ENCODE assay signal across 13 cellular contexts in the genomic region with DNA sequence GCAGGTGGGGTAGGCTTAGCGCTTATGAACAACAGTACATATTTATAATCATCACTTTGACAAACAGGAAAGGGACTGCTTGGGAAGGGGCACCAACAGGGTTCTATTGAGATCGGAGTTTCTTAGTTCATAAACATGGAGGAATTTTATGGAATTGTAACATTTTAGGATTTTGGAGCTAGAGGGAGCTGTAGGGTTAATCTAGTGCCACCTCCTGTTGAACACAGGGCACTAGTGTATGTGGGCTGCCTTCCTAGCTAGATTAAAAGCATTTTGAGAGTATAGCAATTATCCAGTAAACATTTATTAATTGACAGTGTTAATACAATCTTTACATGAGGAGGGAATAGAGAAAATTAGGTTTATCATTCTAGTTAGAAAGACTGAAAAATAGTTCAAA. TPM values are rescaled to one million over a fixed set of nuclear protein-coding genes. Genes with fewer than 3 reads are reported as not detected.
A peak's percentile ranks its signal among the peaks of the same experiment; 100 is the strongest.
DNase-seq lines count a peak whose midpoint lies in the region; ATAC-seq and TF ChIP-seq lines count a peak whose summit lies in the region.
"Had no signal": no experiment of that assay in that cellular context is flagged by ENCODE, and none has a peak within 500 bp of the region (broad histone marks: within the 10 kb centered on the region; RNA-seq: fewer than 3 reads in every experiment).

No MANE protein-coding gene starts in this region.

- CTCF ChIA-PET in Panc1 (lab: Charles Lee), result interaction anchor here (0.6 to 1.4 kb wide), 6 partner anchors 9 to 1488 kb away, joined by 3 to 4 read pairs (median 3); no protein-coding TSS in a partner anchor
- CTCF ChIA-PET in activated CD4-positive, alpha-beta T cell treated with anti-CD3 and anti-CD28 coated beads, Interleukin-2, amount 10 ng/mL, durations not matched to agents 7 days and 5 days (lab: Charles Lee), result interaction anchor here (0.8 kb wide), 1 partner anchor 713 kb away, joined by 3 read pairs; no protein-coding TSS in a partner anchor

- H3K9me3 Mint-ChIP-seq in activated CD4-positive, alpha-beta T cell treated with anti-CD3 and anti-CD28 coated beads, Interleukin-2, amount 10 ng/mL, durations not matched to agents 7 days and 5 days, result no peaks in the 10 kb centered on the region

- no peaks in the 10 kb centered on the region for H3K36me3 Mint-ChIP-seq in activated CD4-positive, alpha-beta T cell treated with anti-CD3 and anti-CD28 coated beads, Interleukin-2, amount 10 ng/mL, durations not matched to agents 7 days and 5 days (ENCODE audit: low read depth)

- BruUV-seq in Panc1 (replicated peaks; lab: Mats Ljungman, UMichigan), result no TSS peak

- H3K27me3 Mint-ChIP-seq in activated CD4-positive, alpha-beta T cell treated with anti-CD3 and anti-CD28 coated beads, Interleukin-2, amount 10 ng/mL, durations not matched to agents 7 days and 5 days, result peaks cover 37% of the 10 kb centered on the region

- in situ Hi-C loops in Panc1 (cut with HindIII; ENCODE audit: low pct_unique_long_range_greater_than_20kb, low sequenced_read_pairs), result no loop called here

- DNase-seq in AG09309 (ENCODE audit: low read depth), result no peak
- DNase-seq in Panc1 (ENCODE audit: low read depth, low spot score), result no peak
- DNase-seq in fibroblast of peridontal ligament (ENCODE audit: extremely low read depth), result peak; percentile 10
- no peak for DNase-seq in posterior cingulate gyrus
- DNase-seq in DMS153 (lab: John Stamatoyannopoulos, UW), result no peak
- no peak for DNase-seq in SKM-1 (lab: John Stamatoyannopoulos, UW; ENCODE audit: unreplicated experiment)
- DNase-seq in activated CD4-positive, alpha-beta T cell treated with anti-CD3 and anti-CD28 coated beads, Interleukin-2, amount 10 ng/mL, durations not matched to agents 7 days and 5 days, result no peak
- DNase-seq: activated CD4-positive, CD25-positive, alpha-beta regulatory T cell treated with anti-CD3 and anti-CD28 coated beads, Interleukin-2, amount 50 U/mL, for 72 hours; GM23248; right lobe of liver; SHP77 treated with DMSO at 0.1 percent for 48 hours; uterus had no signal

- ATAC-seq in Panc1, result 0 out of 2 replicates have a peak, but pooled peaks have one; percentile 72

- TF ChIP-seq CTCF in AG09309 (IDR thresholded peaks at IDR 0.05; ENCODE audit: control insufficient read depth, insufficient read depth, low read depth, low read length, missing control alignments) (peak; percentile 36), GM12873 (IDR thresholded peaks at IDR 0.05; ENCODE audit: insufficient read depth, low read depth, low read length, missing control alignments) (peak; percentile 1), Panc1 (IDR thresholded peaks at IDR 0.05) (0 out of 2 replicates have a peak, but pooled peaks have one; percentile 0)

- no peaks in the 10 kb centered on the region for H3K4me1 Mint-ChIP-seq in activated CD4-positive, alpha-beta T cell treated with anti-CD3 and anti-CD28 coated beads, Interleukin-2, amount 10 ng/mL, durations not matched to agents 7 days and 5 days

- no peaks in the 10 kb centered on the region for H3K36me3 ChIP-seq in Panc1 (ENCODE audit: control insufficient read depth, insufficient read depth, low read length)
- H3K36me3 ChIP-seq: right lobe of liver, uterus had no signal

- no peak overlapping the region for H3K4me3 Mint-ChIP-seq in activated CD4-positive, alpha-beta T cell treated with anti-CD3 and anti-CD28 coated beads, Interleukin-2, amount 10 ng/mL, durations not matched to agents 7 days and 5 days

- H3K9me3 ChIP-seq in Panc1 (ENCODE audit: control insufficient read depth, insufficient read depth, low read depth, low read length), result no peaks in the 10 kb centered on the region
- H3K9me3 ChIP-seq: right lobe of liver, uterus had no signal

- no peak overlapping the region for H3K27ac ChIP-seq in Panc1 (ENCODE audit: low read length)
- H3K27ac ChIP-seq: GM23248, right lobe of liver, uterus had no signal

- intact Hi-C loops in Panc1 (cut with micrococcal nuclease; ENCODE audit: unreplicated experiment), result no loop called here
- intact Hi-C loops in posterior cingulate gyrus (cut with DNase I), result loop anchor here (5.0 kb wide), 1 partner anchor 321 kb away; the partner anchor contains the start of gene WIF1

- no peak overlapping the region for H3K27ac Mint-ChIP-seq in activated CD4-positive, alpha-beta T cell treated with anti-CD3 and anti-CD28 coated beads, Interleukin-2, amount 10 ng/mL, durations not matched to agents 7 days and 5 days

- peaks cover 12% of the 10 kb centered on the region; the same call in 1 of the 2 replicates for H3K4me1 ChIP-seq in Panc1 (ENCODE audit: control insufficient read depth, insufficient read depth, low read length)
- H3K4me1 ChIP-seq: uterus had no signal

- H3K27me3 ChIP-seq in Panc1 (ENCODE audit: control insufficient read depth, insufficient read depth, low read length), result no peaks in the 10 kb centered on the region
- H3K27me3 ChIP-seq: right lobe of liver, uterus had no signal

- H3K4me3 ChIP-seq in AG09309 (ENCODE audit: control insufficient read depth, low read depth, low read length) (no peak overlapping the region), Panc1 (ENCODE audit: low read depth in 2 of 2, low read length in 2 of 2) (no peak overlapping the region)
- H3K4me3 ChIP-seq: GM23248, right lobe of liver, uterus had no signal

- POLR2A ChIA-PET in Panc1 (lab: Charles Lee), result no interaction called here
- POLR2A ChIA-PET in activated CD4-positive, alpha-beta T cell treated with anti-CD3 and anti-CD28 coated beads, Interleukin-2, amount 10 ng/mL, durations not matched to agents 7 days and 5 days (lab: Charles Lee), result no interaction called here

RNA-seq across cellular contexts. Expression of gene TBC1D30, which starts 23.1 kb away (rescaled TPM):
- 8.9 TPM for total RNA-seq in Panc1 (2021; ENCODE audit: unreplicated experiment)
- polyA plus RNA-seq in Panc1 (2012; ENCODE audit: insufficient read length), result 3.3 TPM
- total RNA-seq in activated CD4-positive, alpha-beta T cell treated with anti-CD3 and anti-CD28 coated beads, Interleukin-2, amount 10 ng/mL, durations not matched to agents 7 days and 5 days, result under 1 TPM; 0.19 to 0.20 TPM
- total RNA-seq: GM23248 had no signal

RNA-seq across cellular contexts. Expression of gene GNS, which starts 42.2 kb away (rescaled TPM):
- total RNA-seq in Panc1 (2021; ENCODE audit: unreplicated experiment), result 117 TPM
- 66.9 TPM for polyA plus RNA-seq in Panc1 (2012; ENCODE audit: insufficient read length)
- total RNA-seq in activated CD4-positive, alpha-beta T cell treated with anti-CD3 and anti-CD28 coated beads, Interleukin-2, amount 10 ng/mL, durations not matched to agents 7 days and 5 days, result 10 to 100 TPM; 25.3 to 31.3 TPM
